12 cellular contexts compared by ENCODE assay signal in the genomic region with DNA sequence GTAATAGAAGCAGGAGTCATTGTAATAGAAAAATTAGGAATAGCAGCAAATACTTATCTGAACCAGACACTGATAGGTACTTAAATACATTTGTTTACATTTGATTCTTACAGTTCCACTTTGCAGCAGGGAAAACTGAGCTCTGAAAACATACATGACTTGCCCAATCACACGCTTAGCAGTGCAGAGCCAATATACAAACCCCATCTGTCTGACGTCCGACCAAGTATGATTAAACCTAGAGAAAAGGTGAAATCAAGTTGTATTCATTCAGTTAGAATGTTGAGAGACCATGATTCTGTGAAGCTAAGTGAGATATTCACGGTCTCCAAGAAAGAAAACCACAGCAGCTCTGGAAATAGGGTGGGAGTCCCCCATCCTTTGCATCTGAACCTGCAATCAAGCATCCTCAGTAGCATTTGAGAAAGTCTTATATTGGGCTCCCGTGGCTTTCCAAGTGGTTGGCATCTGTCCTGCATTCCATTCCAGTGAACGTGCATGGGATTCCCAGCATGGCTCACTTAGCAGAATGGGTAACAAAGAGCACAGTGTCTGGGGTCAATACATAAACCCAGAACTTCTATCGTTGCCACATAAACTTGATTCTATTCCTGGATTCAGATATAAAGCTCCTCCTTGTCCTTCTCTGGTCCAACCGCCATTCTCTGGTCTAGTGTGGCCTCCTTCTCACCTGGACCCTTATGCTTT.
DNase-seq lines count a peak whose midpoint lies in the region; TF ChIP-seq lines count a peak whose summit lies in the region.
"Had no signal": no experiment of that assay in that cellular context is flagged by ENCODE, and none has a peak within 500 bp of the region (broad histone marks: within the 10 kb centered on the region; RNA-seq: fewer than 3 reads in every experiment).

No MANE protein-coding gene starts in this region.

- DNase-seq in Calu3 (peak; percentile 77), RWPE1 (ENCODE audit: low spot score) (peak; percentile 82), fibroblast of pulmonary artery (ENCODE audit: low read depth) (peak; percentile 94), pulmonary artery endothelial cell (ENCODE audit: low read depth, low spot score) (peak; percentile 91), NAMALWA (ENCODE audit: low spot score) (no peak), superior temporal gyrus (ENCODE audit: extremely low spot score) (no peak), HAP-1 (ENCODE audit: low spot score in 2 of 2) (no peak), germinal center (ENCODE audit: low spot score) (no peak)
- DNase-seq: activated B cell treated with CpG ODN at 0.5 μM for 24 hours, NCI-H1417 treated with DMSO at 0.1 percent for 48 hours had no signal

- in situ Hi-C loops in HAP-1 (cut with MboI; ENCODE audit: low sequenced_read_pairs) = no loop called here

- H3K4me1 ChIP-seq in HAP-1 = no peaks in the 10 kb centered on the region

- H3K27ac Mint-ChIP-seq in Calu3 (ENCODE audit: unreplicated experiment) = peak overlapping the region; percentile 54
- H3K27ac Mint-ChIP-seq: activated B cell treated with CpG ODN at 0.5 μM for 24 hours; stimulated activated effector memory CD8-positive, alpha-beta T cell treated with anti-CD3 and anti-CD28 coated beads, Interleukin-12 subunit alpha, Interleukin-12 subunit beta, amount 100 ng/mL, for 72 hours had no signal

- peak overlapping the region; percentile 16; the same call in 1 of the 2 replicates for H3K27ac ChIP-seq in RWPE1

- H3K36me3 Mint-ChIP-seq in Calu3 (ENCODE audit: insufficient read depth, unreplicated experiment) = no peaks in the 10 kb centered on the region
- H3K36me3 Mint-ChIP-seq: natural killer cell treated with Interleukin-12 subunit alpha and Interleukin-12 subunit beta and Interleukin-15 and Interleukin-18, amount 100 ng/mL, for 72 hours; stimulated activated effector memory CD8-positive, alpha-beta T cell treated with anti-CD3 and anti-CD28 coated beads, Interleukin-12 subunit alpha, Interleukin-12 subunit beta, amount 100 ng/mL, for 72 hours had no signal

- H3K4me3 Mint-ChIP-seq in Calu3 (ENCODE audit: low read depth, unreplicated experiment) = no peak overlapping the region
- H3K4me3 Mint-ChIP-seq: activated B cell treated with CpG ODN at 0.5 μM for 24 hours; stimulated activated effector memory CD8-positive, alpha-beta T cell treated with anti-CD3 and anti-CD28 coated beads, Interleukin-12 subunit alpha, Interleukin-12 subunit beta, amount 100 ng/mL, for 72 hours had no signal

- no peak overlapping the region for H3K4me3 ChIP-seq in fibroblast of pulmonary artery (replicated peaks; ENCODE audit: low read depth, low read length)
- H3K4me3 ChIP-seq in HAP-1 = no peak overlapping the region

- intact Hi-C loops in Calu3 (cut with micrococcal nuclease; ENCODE audit: unreplicated experiment) = loop anchor here (2.0 to 10.0 kb wide), 4 partner anchors 73 to 249 kb away; no protein-coding TSS in a partner anchor

- peaks cover 44% of the 10 kb centered on the region for H3K4me1 Mint-ChIP-seq in Calu3 (ENCODE audit: low read depth, unreplicated experiment)
- H3K4me1 Mint-ChIP-seq: activated B cell treated with CpG ODN at 0.5 μM for 24 hours had no signal

- H3K27me3 Mint-ChIP-seq in Calu3 (ENCODE audit: unreplicated experiment) = no peaks in the 10 kb centered on the region
- H3K27me3 Mint-ChIP-seq: activated B cell treated with CpG ODN at 0.5 μM for 24 hours had no signal

- no peaks in the 10 kb centered on the region for H3K9me3 ChIP-seq in HAP-1

- POLR2A ChIA-PET in RWPE1 (lab: Yijun Ruan, JAX; ENCODE audit: low non-redundant PET) = no interaction called here

- H3K36me3 ChIP-seq in HAP-1 (replicated peaks) = no peaks in the 10 kb centered on the region

- CTCF ChIA-PET in Calu3 (lab: Charles Lee) (interaction anchor here (0.5 to 0.9 kb wide), 3 partner anchors 15 to 177 kb away, joined by 3 read pairs; no protein-coding TSS in a partner anchor), RWPE1 (lab: Yijun Ruan, JAX) (no interaction called here)

- no peaks in the 10 kb centered on the region for H3K9me3 Mint-ChIP-seq in Calu3 (ENCODE audit: low read depth, unreplicated experiment)
- H3K9me3 Mint-ChIP-seq: activated B cell treated with CpG ODN at 0.5 μM for 24 hours; natural killer cell treated with Interleukin-12 subunit alpha and Interleukin-12 subunit beta and Interleukin-15 and Interleukin-18, amount 100 ng/mL, for 72 hours; stimulated activated effector memory CD8-positive, alpha-beta T cell treated with anti-CD3 and anti-CD28 coated beads, Interleukin-12 subunit alpha, Interleukin-12 subunit beta, amount 100 ng/mL, for 72 hours had no signal

- no peak for TF ChIP-seq CTCF in Calu3 (IDR thresholded peaks at IDR 0.05; ENCODE audit: unreplicated experiment)
- TF ChIP-seq CTCF in RWPE1 (conservative IDR thresholded peaks at IDR 0.05; ENCODE audit: low read depth) = no peak
- TF ChIP-seq CTCF in fibroblast of pulmonary artery (IDR thresholded peaks at IDR 0.05; ENCODE audit: low read length, missing control alignments) = no peak

- BruUV-seq in Calu3 (replicated peaks; lab: Mats Ljungman, UMichigan) = no TSS peak

- peaks cover 6% of the 10 kb centered on the region; the same call in 1 of the 2 replicates for H3K27me3 ChIP-seq in HAP-1 (ENCODE audit: low read depth)

Comparison
In these comparisons a context has a peak if more than half of its experiments do, and no peak if none do; other contexts are left out.
1. DNase-seq: peak in Calu3 (single experiment), RWPE1 (single experiment), fibroblast of pulmonary artery (single experiment) and pulmonary artery endothelial cell (single experiment); none in NAMALWA (single experiment), superior temporal gyrus (single experiment), HAP-1 (0 of 2) and germinal center (single experiment).